12 cellular contexts compared by ENCODE assay signal in the genomic region with DNA sequence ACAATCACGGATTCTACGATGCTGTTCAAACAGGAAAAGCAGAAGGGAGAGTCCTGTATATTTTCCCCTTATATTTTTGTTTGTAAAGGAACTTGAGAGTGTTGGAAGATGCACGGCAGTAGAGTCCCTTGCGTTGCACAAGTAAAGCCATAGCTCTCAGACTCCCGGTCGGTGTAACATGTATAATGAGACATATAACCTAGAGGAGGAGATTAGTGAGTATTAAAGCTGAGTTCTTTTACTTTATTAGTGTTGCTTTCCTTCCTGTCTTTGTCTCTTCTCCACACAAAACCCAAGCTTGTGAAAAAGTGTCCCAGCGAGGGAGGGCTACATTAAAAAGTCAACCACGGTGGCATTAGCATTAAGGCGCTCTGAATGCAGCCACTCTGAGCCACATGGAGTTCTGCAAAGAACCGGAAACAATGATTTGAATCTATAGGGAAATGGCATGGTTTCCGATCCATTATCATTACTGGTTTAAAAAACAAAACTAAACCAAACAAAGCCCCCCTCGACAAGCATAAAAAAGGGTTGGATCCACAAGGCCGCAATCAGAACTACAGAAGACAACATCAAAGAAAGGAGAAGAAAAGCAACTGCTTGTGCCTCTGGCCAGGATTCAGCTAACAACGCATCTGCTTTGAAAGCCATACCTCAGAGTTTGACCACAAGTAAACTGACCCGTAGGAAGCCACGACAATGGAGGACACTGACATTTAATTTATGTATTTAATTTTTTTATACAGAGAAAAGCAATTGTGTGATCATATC.
DNase-seq lines count a peak whose midpoint lies in the region; ATAC-seq, FAIRE-seq and TF ChIP-seq lines count a peak whose summit lies in the region.
"Had no signal": no experiment of that assay in that cellular context is flagged by ENCODE, and none has a peak within 500 bp of the region (broad histone marks: within the 10 kb centered on the region; RNA-seq: fewer than 3 reads in every experiment).

No MANE protein-coding gene starts in this region.

- no peaks in the 10 kb centered on the region for H4K20me1 ChIP-seq in endothelial cell of umbilical vein (replicated peaks; ENCODE audit: control insufficient read depth, extremely low read depth, insufficient read depth, low read length)

- TF ChIP-seq CTCF in 22Rv1 (IDR thresholded peaks at IDR 0.05), result no peak
- no peak for TF ChIP-seq CTCF in endothelial cell of umbilical vein (IDR thresholded peaks at IDR 0.05; ENCODE audit: extremely low read depth in 1 of 2, insufficient read depth in 1 of 2, low read depth in 1 of 2, low read length in 2 of 2)
- no peak for TF ChIP-seq CTCF in nephron (IDR thresholded peaks at IDR 0.05; ENCODE audit: unreplicated experiment in 3 of 3)

- ATAC-seq in GM18858 (IDR thresholded peaks at IDR 0.05; ENCODE audit: unreplicated experiment), result no peak
- no peak for ATAC-seq in activated naive CD4-positive, alpha-beta T cell treated with anti-CD3 and anti-CD28 coated beads, Interleukin-2, amount 50 U/mL, for 72 hours
- ATAC-seq: activated CD8-positive, alpha-beta T cell treated with anti-CD3 and anti-CD28 coated beads, Interleukin-2, amount 10 ng/mL, durations not matched to agents 7 days and 5 days had no signal

- FAIRE-seq in endothelial cell of umbilical vein (lab: Jason Lieb, UNC), result peak; percentile 82
- FAIRE-seq: GM12892 had no signal

- no peaks in the 10 kb centered on the region for H3K27me3 ChIP-seq in endothelial cell of umbilical vein (ENCODE audit: control insufficient read depth in 2 of 2, insufficient read depth in 2 of 2, low read length in 2 of 2)

- no peaks in the 10 kb centered on the region for H3K36me3 Mint-ChIP-seq in nephron (ENCODE audit: low read depth)
- H3K36me3 Mint-ChIP-seq in activated naive CD4-positive, alpha-beta T cell treated with anti-CD3 and anti-CD28 coated beads, Interleukin-2, amount 50 U/mL, for 72 hours, result no peaks in the 10 kb centered on the region

- H3K27ac ChIP-seq in 22Rv1, result peak overlapping the region; percentile 77
- H3K27ac ChIP-seq in endothelial cell of umbilical vein (ENCODE audit: insufficient read depth, low read depth, low read length), result peak overlapping the region; percentile 0

- peaks cover 41% of the 10 kb centered on the region for H3K4me1 Mint-ChIP-seq in nephron

- peak overlapping the region; percentile 95 for H3K4me2 ChIP-seq in endothelial cell of umbilical vein (ENCODE audit: insufficient read depth, low read length)

- H3K4me3 ChIP-seq in endothelial cell of umbilical vein (replicated peaks in 1 of 3; ENCODE audit: insufficient read depth in 1 of 3, low read depth in 1 of 3, low read length in 3 of 3), result peak overlapping the region in 1 of 3 experiments; percentile 74

- DNase-seq in NCI-H526 (lab: John Stamatoyannopoulos, UW) (peak; percentile 82 to 91), endothelial cell of umbilical vein (ENCODE audit: low read depth, low spot score) (peak; percentile 44), COLO668 (lab: John Stamatoyannopoulos, UW; ENCODE audit: unreplicated experiment) (no peak), NCI-H2171 treated with DMSO at 0.1 percent for 48 hours (lab: John Stamatoyannopoulos, UW) (no peak)
- no peak for DNase-seq in activated naive CD4-positive, alpha-beta T cell treated with anti-CD3 and anti-CD28 coated beads, Interleukin-2, amount 50 U/mL, for 72 hours (ENCODE audit: low spot score in 2 of 2)
- DNase-seq: activated CD8-positive, alpha-beta T cell treated with anti-CD3 and anti-CD28 coated beads, Interleukin-2, amount 10 ng/mL, durations not matched to agents 7 days and 5 days had no signal

- H3K9ac ChIP-seq in endothelial cell of umbilical vein (replicated peaks; ENCODE audit: extremely low read depth, insufficient read depth, low read length), result peak overlapping the region; percentile 32

- peak overlapping the region; percentile 86 to 99 (median 95) for H3K27ac Mint-ChIP-seq in nephron
- no peak overlapping the region for H3K27ac Mint-ChIP-seq in activated naive CD4-positive, alpha-beta T cell treated with anti-CD3 and anti-CD28 coated beads, Interleukin-2, amount 50 U/mL, for 72 hours
- H3K27ac Mint-ChIP-seq: activated CD8-positive, alpha-beta T cell treated with anti-CD3 and anti-CD28 coated beads, Interleukin-2, amount 10 ng/mL, durations not matched to agents 7 days and 5 days; progenitor cell of endocrine pancreas; T-helper 2 cell treated with Interferon-gamma antibody and Interleukin-4, amounts not matched to agents 5 μg/mL and 100 μg/mL, for 36 hours had no signal

- no peaks in the 10 kb centered on the region for H3K79me2 ChIP-seq in endothelial cell of umbilical vein (ENCODE audit: control insufficient read depth, insufficient read depth, low read length)

- no peaks in the 10 kb centered on the region for H3K9me1 ChIP-seq in endothelial cell of umbilical vein (replicated peaks; ENCODE audit: control insufficient read depth, extremely low read depth, insufficient read depth, low read length)

- BruUV-seq in endothelial cell of umbilical vein (replicated peaks; lab: Mats Ljungman, UMichigan), result no TSS peak

- H3K36me3 ChIP-seq in endothelial cell of umbilical vein (ENCODE audit: control insufficient read depth in 2 of 2, extremely low read depth in 1 of 2, insufficient read depth in 2 of 2, low read length in 2 of 2), result no peaks in the 10 kb centered on the region

- POLR2A ChIA-PET in endothelial cell of umbilical vein (lab: Charles Lee), result no interaction called here

- H3K9me3 ChIP-seq in endothelial cell of umbilical vein (replicated peaks; ENCODE audit: control insufficient read depth, insufficient read depth, low read length), result no peaks in the 10 kb centered on the region

- H3K27me3 Mint-ChIP-seq in nephron (ENCODE audit: low read depth), result no peaks in the 10 kb centered on the region
- H3K27me3 Mint-ChIP-seq: progenitor cell of endocrine pancreas had no signal

- H3K4me3 Mint-ChIP-seq in nephron, result peak overlapping the region; percentile 76 to 84 (median 80)
- H3K4me3 Mint-ChIP-seq: activated CD8-positive, alpha-beta T cell treated with anti-CD3 and anti-CD28 coated beads, Interleukin-2, amount 10 ng/mL, durations not matched to agents 7 days and 5 days had no signal

- CTCF ChIA-PET in endothelial cell of umbilical vein (lab: Charles Lee), result interaction anchor here (0.9 to 1.2 kb wide), 2 partner anchors 9 to 268 kb away, joined by 3 read pairs; no protein-coding TSS in a partner anchor

- H3K9me3 Mint-ChIP-seq in nephron, result no peaks in the 10 kb centered on the region
- no peaks in the 10 kb centered on the region for H3K9me3 Mint-ChIP-seq in activated naive CD4-positive, alpha-beta T cell treated with anti-CD3 and anti-CD28 coated beads, Interleukin-2, amount 50 U/mL, for 72 hours
- H3K9me3 Mint-ChIP-seq: T-helper 2 cell treated with Interferon-gamma antibody and Interleukin-4, amounts not matched to agents 5 μg/mL and 100 μg/mL, for 36 hours had no signal

- H2AFZ ChIP-seq in endothelial cell of umbilical vein (ENCODE audit: low read depth, low read length), result peak overlapping the region; percentile 100

- H3K4me1 ChIP-seq in endothelial cell of umbilical vein (ENCODE audit: control insufficient read depth, extremely low read depth, insufficient read depth, low read length), result peaks cover 23% of the 10 kb centered on the region

- no peak for TF ChIP-seq POLR2A in endothelial cell of umbilical vein (IDR thresholded peaks at IDR 0.05; ENCODE audit: low read depth, low read length)

- intact Hi-C loops in endothelial cell of umbilical vein (cut with micrococcal nuclease), result loop anchor here (2.0 to 10.0 kb wide), 4 partner anchors 112 to 391 kb away; a partner anchor contains a TSS

- dilution Hi-C loops in endothelial cell of umbilical vein (cut with MboI; ENCODE audit: extremely low pct_ligation_motif_present, low sequenced_read_pairs), result no loop called here

TF ChIP-seq in endothelial cell of umbilical vein, 7 proteins besides CTCF, POLR2A, EP300 and RAD21:
- TF ChIP-seq GATA2 (IDR thresholded peaks at IDR 0.05; ENCODE audit: insufficient read depth, insufficient read length, low read depth, low read length), result peak; percentile 47
- TF ChIP-seq, protein P1, sequence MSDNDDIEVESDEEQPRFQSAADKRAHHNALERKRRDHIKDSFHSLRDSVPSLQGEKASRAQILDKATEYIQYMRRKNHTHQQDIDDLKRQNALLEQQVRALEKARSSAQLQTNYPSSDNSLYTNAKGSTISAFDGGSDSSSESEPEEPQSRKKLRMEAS (IDR thresholded peaks at IDR 0.05; ENCODE audit: insufficient read depth, insufficient read length), result no peak
- TF ChIP-seq MYC (IDR thresholded peaks at IDR 0.05; ENCODE audit: low read depth, low read length), result no peak

Comparison
In these comparisons a context has a peak if more than half of its experiments do, and no peak if none do; other contexts are left out.
1. DNase-seq: peak in NCI-H526 (2 of 2) and endothelial cell of umbilical vein (single experiment); none in COLO668 (single experiment), NCI-H2171 treated with DMSO at 0.1 percent for 48 hours (single experiment) and activated naive CD4-positive, alpha-beta T cell treated with anti-CD3 and anti-CD28 coated beads, Interleukin-2, amount 50 U/mL, for 72 hours (0 of 2).
2. H3K27ac Mint-ChIP-seq: peak in nephron (3 of 3); none in activated naive CD4-positive, alpha-beta T cell treated with anti-CD3 and anti-CD28 coated beads, Interleukin-2, amount 50 U/mL, for 72 hours (0 of 2).